9 cellular contexts compared by ENCODE assay signal in genomic region chr11:61061081-61061826, GRCh38. TPM values are rescaled to one million over a fixed set of nuclear protein-coding genes. Genes with fewer than 3 reads are reported as not detected.
DNase-seq lines count a peak whose midpoint lies in the region; ATAC-seq lines count a peak whose summit lies in the region.
"Had no signal": no experiment of that assay in that cellular context is flagged by ENCODE, and none has a peak within 500 bp of the region (broad histone marks: within the 10 kb centered on the region; RNA-seq: fewer than 3 reads in every experiment).

No MANE protein-coding gene starts in this region.

- H3K4me3 ChIP-seq in adipocyte (ENCODE audit: low read length) (no peak overlapping the region), aorta (ENCODE audit: low read length in 2 of 2) (no peak overlapping the region)

- intact Hi-C loops in aorta (cut with DNase I) = no loop called here

- DNase-seq in GM19238 (ENCODE audit: insufficient read length, low spot score) (peak; percentile 58), T-helper 1 cell (peak; percentile 34 to 92 (median 62)), adipocyte (ENCODE audit: low read depth) (peak; percentile 10), NCI-H2227 treated with DMSO at 0.1 percent for 48 hours (lab: John Stamatoyannopoulos, UW) (no peak), NCI-H146 (lab: John Stamatoyannopoulos, UW) (no peak), aorta (no peak)
- DNase-seq in stimulated activated CD4-positive, alpha-beta T cell treated with anti-CD3 and anti-CD28 coated beads, Interleukin-2, amount 100 ng/mL, for 48 hours = peak; percentile 64 to 81

- H3K36me3 ChIP-seq in adipocyte (ENCODE audit: control insufficient read depth, insufficient read depth, low read length, severe bottlenecking) (no peaks in the 10 kb centered on the region), aorta (ENCODE audit: control insufficient read depth in 1 of 2, insufficient read depth in 2 of 2, low read length in 1 of 2) (no peaks in the 10 kb centered on the region)

- H3K27me3 ChIP-seq in adipocyte (replicated peaks; ENCODE audit: control insufficient read depth, insufficient read depth, low read length) = peaks cover 14% of the 10 kb centered on the region
- no peaks in the 10 kb centered on the region for H3K27me3 ChIP-seq in aorta (ENCODE audit: control insufficient read depth in 1 of 2, insufficient read depth in 2 of 2, low read length in 1 of 2)

- H3K9ac ChIP-seq in adipocyte (ENCODE audit: low read length) = no peak overlapping the region

- peak; percentile 81 for ATAC-seq in HG03135 (IDR thresholded peaks at IDR 0.05; ENCODE audit: unreplicated experiment)
- no peak for ATAC-seq in aorta (ENCODE audit: low FRiP score)

- no peaks in the 10 kb centered on the region for H3K9me3 ChIP-seq in adipocyte (ENCODE audit: control insufficient read depth, low read length)
- H3K9me3 ChIP-seq in aorta (ENCODE audit: control insufficient read depth, low read length) = no peaks in the 10 kb centered on the region

- H3K4me1 ChIP-seq in adipocyte (ENCODE audit: control insufficient read depth, insufficient read depth, low read length) (peaks cover 7% of the 10 kb centered on the region), aorta (ENCODE audit: control insufficient read depth in 1 of 2, insufficient read depth in 2 of 2, low read length in 2 of 2) (no peaks in the 10 kb centered on the region)

- 70 to 76% methylated on average over 12 to 13 of the region's 13 CpGs for WGBS in aorta, 2 donors

- no peak overlapping the region for H3K27ac ChIP-seq in aorta (ENCODE audit: low read depth in 1 of 2, low read length in 2 of 2)
- H3K27ac ChIP-seq: VCaP had no signal

RNA-seq across cellular contexts. Expression of gene CD5, which starts 41.0 kb away (rescaled TPM):
- total RNA-seq in aorta = 1 to 10 TPM in 1 of 2 donors, under 1 TPM in 1; 0.58 to 1.7 TPM
- under 1 TPM in 1 of 2 donors, not detected in 1; 0.67 TPM for polyA plus RNA-seq in aorta

Comparison
In these comparisons a context has a peak if more than half of its experiments do, and no peak if none do; other contexts are left out.
1. DNase-seq: peak in GM19238 (single experiment), T-helper 1 cell (5 of 5), adipocyte (single experiment) and stimulated activated CD4-positive, alpha-beta T cell treated with anti-CD3 and anti-CD28 coated beads, Interleukin-2, amount 100 ng/mL, for 48 hours (2 of 2); none in NCI-H2227 treated with DMSO at 0.1 percent for 48 hours (single experiment), NCI-H146 (single experiment) and aorta (0 of 2).